26 cellular contexts compared by ENCODE assay signal in the genomic region with DNA sequence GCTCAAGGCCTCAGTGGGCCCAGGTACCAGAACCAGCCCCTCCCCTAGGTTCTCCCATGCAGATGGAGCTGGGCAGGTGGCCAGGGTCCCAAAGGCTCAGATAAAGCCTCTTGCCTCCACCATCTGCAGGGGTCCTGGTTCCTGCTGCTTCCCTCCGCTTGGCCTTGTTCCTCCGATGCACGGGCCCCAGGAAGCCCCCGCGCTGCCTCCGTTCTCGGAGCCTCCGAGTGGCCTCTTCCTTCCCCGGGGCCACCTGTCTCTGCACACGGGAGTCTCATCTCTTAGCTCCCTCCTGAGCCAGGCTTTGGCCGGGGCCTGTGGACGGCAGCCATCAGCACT. TPM values are rescaled to one million over a fixed set of nuclear protein-coding genes. Genes with fewer than 3 reads are reported as not detected.
DNase-seq lines count a peak whose midpoint lies in the region; ATAC-seq, FAIRE-seq and TF ChIP-seq lines count a peak whose summit lies in the region.
"Had no signal": no experiment of that assay in that cellular context is flagged by ENCODE, and none has a peak within 500 bp of the region (broad histone marks: within the 10 kb centered on the region; RNA-seq: fewer than 3 reads in every experiment).

No MANE protein-coding gene starts in this region.

- no peaks in the 10 kb centered on the region for H3K36me3 ChIP-seq in H1 (ENCODE audit: control insufficient read depth in 2 of 4, insufficient read depth in 4 of 4, low read length in 3 of 4)
- H3K36me3 ChIP-seq: gastrocnemius medialis, SJSA1, tibial nerve had no signal

- CTCF ChIA-PET in Calu3 (lab: Charles Lee): interaction anchor here (1.0 to 3.2 kb wide), 22 partner anchors 9 to 580 kb away, joined by 3 to 37 read pairs (median 8); a partner anchor contains a TSS
- CTCF ChIA-PET in H1 (lab: Charles Lee; ENCODE audit: partially characterized antibody): interaction anchor here (0.6 to 4.2 kb wide), 30 partner anchors 8 to 637 kb away, joined by 3 to 22 read pairs (median 5); a partner anchor contains a TSS

- H3K9me3 Mint-ChIP-seq in Calu3 (ENCODE audit: low read depth, unreplicated experiment): no peaks in the 10 kb centered on the region
- H3K9me3 Mint-ChIP-seq in stimulated activated effector memory CD8-positive, alpha-beta T cell treated with anti-CD3 and anti-CD28 coated beads, Interleukin-12 subunit alpha, Interleukin-12 subunit beta, amount 100 ng/mL, for 72 hours: no peaks in the 10 kb centered on the region
- H3K9me3 Mint-ChIP-seq: activated CD4-positive, alpha-beta memory T cell treated with anti-CD3 and anti-CD28 coated beads, Interleukin-2, amount 10 ng/mL, durations not matched to agents 7 days and 5 days; HFFc6; naive thymus-derived CD8-positive, alpha-beta T cell; stimulated activated naive B cell treated with anti-CD40 and anti-IgM and Interleukin-4, amounts not matched to agents 10 μg/mL and 1 μg/mL and 100 μg/mL, for 72 hours; WTC11 had no signal

- H2BK5ac ChIP-seq in H1 (ENCODE audit: low read depth, low read length): no peak overlapping the region

- H3K79me1 ChIP-seq in H1 (ENCODE audit: low read depth, low read length): no peaks in the 10 kb centered on the region

- H3K79me2 ChIP-seq in H1 (ENCODE audit: control insufficient read depth in 1 of 2, insufficient read depth in 2 of 2, low read length in 2 of 2): no peaks in the 10 kb centered on the region

- TF ChIP-seq CTCF in Calu3 (IDR thresholded peaks at IDR 0.05; ENCODE audit: unreplicated experiment) (no peak), H1 (IDR thresholded peaks at IDR 0.05; ENCODE audit: control extremely low read depth in 1 of 3, insufficient read depth in 1 of 3, low read depth in 1 of 3, low read length in 3 of 3) (no peak)

- no peak overlapping the region for H3K27ac ChIP-seq in H1 (ENCODE audit: low read depth, low read length)
- H3K27ac ChIP-seq: gastrocnemius medialis, HL-60, SJSA1 had no signal

- no peak overlapping the region for H2AK5ac ChIP-seq in H1 (ENCODE audit: low read depth, low read length)

- FAIRE-seq in H1 (lab: Jason Lieb, UNC): no peak
- FAIRE-seq: GM18507 had no signal

- peaks cover 58% of the 10 kb centered on the region for H3K4me1 Mint-ChIP-seq in Calu3 (ENCODE audit: low read depth, unreplicated experiment)
- peaks cover 19% of the 10 kb centered on the region for H3K4me1 Mint-ChIP-seq in stimulated activated effector memory CD8-positive, alpha-beta T cell treated with anti-CD3 and anti-CD28 coated beads, Interleukin-12 subunit alpha, Interleukin-12 subunit beta, amount 100 ng/mL, for 72 hours

- H2BK15ac ChIP-seq in H1 (ENCODE audit: low read length): no peak overlapping the region

- no peak for DNase-seq in Calu3
- DNase-seq in NCI-H345 (lab: John Stamatoyannopoulos, UW): peak; percentile 83
- DNase-seq in H1 (ENCODE audit: low read depth in 1 of 2, low spot score in 2 of 2): no peak
- no peak for DNase-seq in stimulated activated effector memory CD8-positive, alpha-beta T cell treated with anti-CD3 and anti-CD28 coated beads, Interleukin-12 subunit alpha, Interleukin-12 subunit beta, amount 100 ng/mL, for 72 hours (ENCODE audit: low spot score in 2 of 2)
- no peak for DNase-seq in NCI-H128 (lab: John Stamatoyannopoulos, UW; ENCODE audit: unreplicated experiment)
- DNase-seq in activated effector memory CD4-positive, alpha-beta T cell treated with Interleukin-2 at 50 U/mL for 16 hours: no peak
- DNase-seq in putamen (ENCODE audit: low spot score): no peak
- DNase-seq: activated CD4-positive, alpha-beta memory T cell treated with anti-CD3 and anti-CD28 coated beads, Interleukin-2, amount 10 ng/mL, durations not matched to agents 7 days and 5 days; activated gamma-delta T cell treated with Interleukin-2 at 50 U/mL for 16 hours; activated T-cell treated with anti-CD3 and anti-CD28 coated beads for 4 hours; central memory CD4-positive, alpha-beta T cell; gastrocnemius medialis; HFFc6; islet precursor cell; mammary epithelial cell; NCI-H1694; NCI-H2227 treated with DMSO at 0.1 percent for 48 hours; stimulated activated naive B cell treated with anti-CD40 and anti-IgM and Interleukin-4, amounts not matched to agents 10 μg/mL and 1 μg/mL and 100 μg/mL, for 72 hours had no signal

- H2BK12ac ChIP-seq in H1 (ENCODE audit: low read depth, low read length): no peak overlapping the region

- TF ChIP-seq POLR2A in H1 (IDR thresholded peaks at IDR 0.05; ENCODE audit: control extremely low read depth in 1 of 2, low read depth in 2 of 2, low read length in 2 of 2): no peak

- peak overlapping the region; percentile 10 for H3K4ac ChIP-seq in H1 (replicated peaks; ENCODE audit: insufficient read length, low read depth, low read length)

- intact Hi-C loops in Calu3 (cut with micrococcal nuclease; ENCODE audit: unreplicated experiment): loop anchor here (2.0 to 5.0 kb wide), 5 partner anchors 38 to 433 kb away; a partner anchor contains a TSS

- H3K4me3 ChIP-seq in H1 (ENCODE audit: extremely low read depth in 1 of 4, insufficient read depth in 2 of 4, low read depth in 3 of 4, low read length in 4 of 4): no peak overlapping the region
- H3K4me3 ChIP-seq: gastrocnemius medialis, SJSA1, tibial nerve had no signal

- no peak for TF ChIP-seq RAD21 in H1 (IDR thresholded peaks at IDR 0.05 in 1 of 2, conservative IDR thresholded peaks at IDR 0.05 in 1 of 2; ENCODE audit: low read depth in 2 of 2, low read length in 2 of 2)

- no peaks in the 10 kb centered on the region for H3K23me2 ChIP-seq in H1 (ENCODE audit: low read depth, low read length)

- H2AFZ ChIP-seq in H1 (ENCODE audit: low read length): no peak overlapping the region

- no peaks in the 10 kb centered on the region for H3K27me3 ChIP-seq in H1 (replicated peaks in 1 of 4; ENCODE audit: control insufficient read depth in 3 of 4, extremely low read depth in 1 of 4, insufficient read depth in 3 of 4, low read length in 3 of 4)

- H2BK120ac ChIP-seq in H1 (replicated peaks; ENCODE audit: low read depth, low read length): no peak overlapping the region

- ATAC-seq in stimulated activated effector memory CD8-positive, alpha-beta T cell treated with anti-CD3 and anti-CD28 coated beads, Interleukin-12 subunit alpha, Interleukin-12 subunit beta, amount 100 ng/mL, for 72 hours: no peak
- ATAC-seq: gastrocnemius medialis; naive thymus-derived CD8-positive, alpha-beta T cell; stimulated activated naive B cell treated with anti-CD40 and anti-IgM and Interleukin-4, amounts not matched to agents 10 μg/mL and 1 μg/mL and 100 μg/mL, for 72 hours; WTC11 had no signal

- BruUV-seq in Calu3 (replicated peaks; lab: Mats Ljungman, UMichigan): no TSS peak

- no peak overlapping the region for H3K9ac ChIP-seq in H1 (replicated peaks in 1 of 4; ENCODE audit: extremely low read depth in 1 of 4, low read depth in 3 of 4, low read length in 3 of 4)

- H4K20me1 ChIP-seq in H1 (replicated peaks in 1 of 2; ENCODE audit: control insufficient read depth in 1 of 2, insufficient read depth in 2 of 2, low read length in 2 of 2): no peaks in the 10 kb centered on the region

- no peak for TF ChIP-seq EP300 in H1 (IDR thresholded peaks at IDR 0.05; ENCODE audit: borderline replicate concordance in 1 of 2, low read depth in 2 of 2, low read length in 2 of 2)

- H3K18ac ChIP-seq in H1 (ENCODE audit: extremely low read depth, low read length): no peak overlapping the region

- H3K27me3 Mint-ChIP-seq in Calu3 (ENCODE audit: unreplicated experiment): peaks cover 10% of the 10 kb centered on the region
- H3K27me3 Mint-ChIP-seq: naive thymus-derived CD8-positive, alpha-beta T cell; stimulated activated naive B cell treated with anti-CD40 and anti-IgM and Interleukin-4, amounts not matched to agents 10 μg/mL and 1 μg/mL and 100 μg/mL, for 72 hours had no signal

- H3K9me3 ChIP-seq in H1 (ENCODE audit: insufficient read depth in 2 of 2, low read depth in 1 of 2, low read length in 1 of 2): no peaks in the 10 kb centered on the region
- H3K9me3 ChIP-seq: gastrocnemius medialis, SJSA1, tibial nerve had no signal

- peak overlapping the region; percentile 84 for H3K27ac Mint-ChIP-seq in Calu3 (ENCODE audit: unreplicated experiment)
- H3K27ac Mint-ChIP-seq in stimulated activated effector memory CD8-positive, alpha-beta T cell treated with anti-CD3 and anti-CD28 coated beads, Interleukin-12 subunit alpha, Interleukin-12 subunit beta, amount 100 ng/mL, for 72 hours: peak overlapping the region; percentile 14
- H3K27ac Mint-ChIP-seq: activated CD4-positive, alpha-beta memory T cell treated with anti-CD3 and anti-CD28 coated beads, Interleukin-2, amount 10 ng/mL, durations not matched to agents 7 days and 5 days; HFFc6; WTC11 had no signal

- H4K8ac ChIP-seq in H1 (ENCODE audit: extremely low read depth, insufficient read depth, low read length): no peak overlapping the region

- POLR2A ChIA-PET in H1 (lab: Charles Lee; ENCODE audit: partially characterized antibody): interaction anchor here (1.1 to 3.7 kb wide), 3 partner anchors 17 to 42 kb away, joined by 3 to 26 read pairs (median 4); a partner anchor contains a TSS

- no peak overlapping the region for H3K56ac ChIP-seq in H1 (replicated peaks; ENCODE audit: insufficient read length, low read depth, low read length)

- 93% methylated on average over 12 of the region's 12 CpGs; no CpG with 5 or more reads in 1 of the 2 experiments for WGBS in H1 (ENCODE audit: extremely low coverage in 1 of 2, insufficient coverage in 1 of 2, insufficient read length in 1 of 2, insufficient replicate concordance in 2 of 2, low coverage in 1 of 2, low lambda C conversion rate in 2 of 2, missing lambda C conversion rate in 1 of 2), 2 experiments

- peak overlapping the region; percentile 89 for H3K4me3 Mint-ChIP-seq in Calu3 (ENCODE audit: low read depth, unreplicated experiment)
- no peak overlapping the region for H3K4me3 Mint-ChIP-seq in stimulated activated effector memory CD8-positive, alpha-beta T cell treated with anti-CD3 and anti-CD28 coated beads, Interleukin-12 subunit alpha, Interleukin-12 subunit beta, amount 100 ng/mL, for 72 hours
- H3K4me3 Mint-ChIP-seq: activated CD4-positive, alpha-beta memory T cell treated with anti-CD3 and anti-CD28 coated beads, Interleukin-2, amount 10 ng/mL, durations not matched to agents 7 days and 5 days; HFFc6; WTC11 had no signal

- H3K14ac ChIP-seq in H1 (ENCODE audit: insufficient read length): no peak overlapping the region

- peaks cover 49% of the 10 kb centered on the region for H3K36me3 Mint-ChIP-seq in Calu3 (ENCODE audit: insufficient read depth, unreplicated experiment)
- H3K36me3 Mint-ChIP-seq in stimulated activated effector memory CD8-positive, alpha-beta T cell treated with anti-CD3 and anti-CD28 coated beads, Interleukin-12 subunit alpha, Interleukin-12 subunit beta, amount 100 ng/mL, for 72 hours: peaks cover 10% of the 10 kb centered on the region
- H3K36me3 Mint-ChIP-seq: naive thymus-derived CD8-positive, alpha-beta T cell; stimulated activated naive B cell treated with anti-CD40 and anti-IgM and Interleukin-4, amounts not matched to agents 10 μg/mL and 1 μg/mL and 100 μg/mL, for 72 hours; WTC11 had no signal

- no peak overlapping the region for H3K4me2 ChIP-seq in H1 (ENCODE audit: insufficient read depth in 1 of 2, low read depth in 2 of 2, low read length in 2 of 2)

- H4K91ac ChIP-seq in H1 (replicated peaks; ENCODE audit: insufficient read length, low read length): no peak overlapping the region

- no peak overlapping the region for H3K23ac ChIP-seq in H1 (ENCODE audit: insufficient read length)

- no peak overlapping the region for H2BK20ac ChIP-seq in H1 (ENCODE audit: low read length)

- no peak overlapping the region for H4K5ac ChIP-seq in H1 (ENCODE audit: insufficient read length, low read depth, low read length)

- peaks cover 0 to 17% (median 3%) of the 10 kb centered on the region in 4 experiments; a peak in 5 of 7 replicates for H3K4me1 ChIP-seq in H1 (replicated peaks in 1 of 4; ENCODE audit: control insufficient read depth in 3 of 4, insufficient read depth in 4 of 4, low read length in 3 of 4)

RNA-seq across cellular contexts. Expression of a gene that starts 1.9 kb away (rescaled TPM):
- 15.9 and 22.5 TPM in 2 replicates for total RNA-seq in Calu3 (2022)
- total RNA-seq in H1 (2021; fragmentation: NEBNext Ultra II Directional; extraction: Animal tissue kit (Norgen Biotek cat#: 25700)): 0.17 and 0.19 TPM in 2 replicates
- 0.12 and 0.30 TPM in 2 replicates for polyA plus RNA-seq in H1 (2011; rRNA removed)
- polyA plus RNA-seq in H1 (2011; cell fraction: cytosol; rRNA removed): 0.27 TPM
- polyA plus RNA-seq in H1 (2011; cell fraction: nucleus; rRNA removed): 0.67 TPM
- 0.32 to 0.41 TPM (median 0.40 TPM) in 4 replicates for polyA plus RNA-seq in H1 (2012, experiment 1 of 2)
- polyA plus RNA-seq in H1 (2012, experiment 2 of 2): 0.25 TPM
- 0.08 TPM for polyA plus RNA-seq in H1 (2013, experiment 1 of 2)
- 0.07 TPM for polyA plus RNA-seq in H1 (2013, experiment 2 of 2)
- polyA minus RNA-seq in H1 (2011; rRNA and poly(A)+ RNA removed): 0.12 TPM in 1 of 2 replicates, not detected in the other
- polyA minus RNA-seq in H1 (2011; cell fraction: cytosol; rRNA and poly(A)+ RNA removed): 0.37 TPM
- 0.20 TPM for polyA minus RNA-seq in H1 (2011; cell fraction: nucleus; rRNA and poly(A)+ RNA removed)
- total RNA-seq: SJSA1 had no signal

RNA-seq across cellular contexts. Expression of a gene that starts 8.5 kb away (rescaled TPM):
- total RNA-seq in Calu3 (2022): not detected in 2 replicates
- total RNA-seq in H1 (2021; fragmentation: NEBNext Ultra II Directional; extraction: Animal tissue kit (Norgen Biotek cat#: 25700)): 0.29 and 0.76 TPM in 2 replicates
- polyA plus RNA-seq in H1 (2011; rRNA removed): 0.39 and 0.66 TPM in 2 replicates
- polyA plus RNA-seq in H1 (2011; cell fraction: cytosol; rRNA removed): 0.36 TPM
- polyA plus RNA-seq in H1 (2011; cell fraction: nucleus; rRNA removed): 2.9 TPM
- polyA plus RNA-seq in H1 (2012, experiment 1 of 2): 0.23 to 0.46 TPM (median 0.39 TPM) in 4 replicates
- 0.10 TPM for polyA plus RNA-seq in H1 (2012, experiment 2 of 2)
- polyA plus RNA-seq in H1 (2013, experiment 1 of 2): 0.28 TPM
- polyA plus RNA-seq in H1 (2013, experiment 2 of 2): 0.15 TPM
- 0.10 TPM in 1 of 2 replicates, not detected in the other for polyA minus RNA-seq in H1 (2011; rRNA and poly(A)+ RNA removed)
- not detected for polyA minus RNA-seq in H1 (2011; cell fraction: cytosol; rRNA and poly(A)+ RNA removed)
- 0.50 TPM for polyA minus RNA-seq in H1 (2011; cell fraction: nucleus; rRNA and poly(A)+ RNA removed)
- total RNA-seq: activated CD4-positive, alpha-beta memory T cell treated with anti-CD3 and anti-CD28 coated beads, Interleukin-2, amount 10 ng/mL, durations not matched to agents 7 days and 5 days; gastrocnemius medialis; HFFc6; naive thymus-derived CD8-positive, alpha-beta T cell; osteocyte; SJSA1; T-helper 2 cell treated with Interferon-gamma antibody and Interleukin-4, amounts not matched to agents 100 ng/mL and 5 ng/mL, for 36 hours; tibial nerve had no signal
- polyA plus RNA-seq: naive thymus-derived CD8-positive, alpha-beta T cell had no signal

RNA-seq across cellular contexts. Expression of a gene that starts 14.9 kb away (rescaled TPM):
- 0.24 TPM in 1 of 2 replicates, not detected in the other for total RNA-seq in Calu3 (2022)
- total RNA-seq in H1 (2021; fragmentation: NEBNext Ultra II Directional; extraction: Animal tissue kit (Norgen Biotek cat#: 25700)): 2.5 and 2.6 TPM in 2 replicates
- polyA plus RNA-seq in H1 (2011; rRNA removed): 8.8 and 13.5 TPM in 2 replicates
- 9.1 TPM for polyA plus RNA-seq in H1 (2011; cell fraction: cytosol; rRNA removed)
- 17.7 TPM for polyA plus RNA-seq in H1 (2011; cell fraction: nucleus; rRNA removed)
- 2.1 to 3.9 TPM (median 3.5 TPM) in 4 replicates for polyA plus RNA-seq in H1 (2012, experiment 1 of 2)
- 3.5 TPM for polyA plus RNA-seq in H1 (2012, experiment 2 of 2)
- polyA plus RNA-seq in H1 (2013, experiment 1 of 2): 3.0 TPM
- polyA plus RNA-seq in H1 (2013, experiment 2 of 2): 2.8 TPM
- 2.3 and 2.5 TPM in 2 replicates for polyA minus RNA-seq in H1 (2011; rRNA and poly(A)+ RNA removed)
- polyA minus RNA-seq in H1 (2011; cell fraction: cytosol; rRNA and poly(A)+ RNA removed): 4.5 TPM
- polyA minus RNA-seq in H1 (2011; cell fraction: nucleus; rRNA and poly(A)+ RNA removed): 7.0 TPM
- total RNA-seq: HFFc6 had no signal

RNA-seq across cellular contexts. Expression of a gene that starts 18.5 kb away (rescaled TPM):
- total RNA-seq in Calu3 (2022): 517 and 545 TPM in 2 replicates
- 125 and 138 TPM in 2 replicates for total RNA-seq in H1 (2021; fragmentation: NEBNext Ultra II Directional; extraction: Animal tissue kit (Norgen Biotek cat#: 25700))
- 30.5 and 49.9 TPM in 2 replicates for polyA plus RNA-seq in H1 (2011; rRNA removed)
- polyA plus RNA-seq in H1 (2011; cell fraction: cytosol; rRNA removed): 13.6 TPM
- polyA plus RNA-seq in H1 (2011; cell fraction: nucleus; rRNA removed): 40.2 TPM
- polyA plus RNA-seq in H1 (2012, experiment 1 of 2): 38.8 to 127 TPM (median 112 TPM) in 4 replicates
- polyA plus RNA-seq in H1 (2012, experiment 2 of 2): 66.7 TPM
- 147 TPM for polyA plus RNA-seq in H1 (2013, experiment 1 of 2)
- 151 TPM for polyA plus RNA-seq in H1 (2013, experiment 2 of 2)
- polyA minus RNA-seq in H1 (2011; rRNA and poly(A)+ RNA removed): 2.8 and 4.9 TPM in 2 replicates
- polyA minus RNA-seq in H1 (2011; cell fraction: cytosol; rRNA and poly(A)+ RNA removed): 109 TPM
- polyA minus RNA-seq in H1 (2011; cell fraction: nucleus; rRNA and poly(A)+ RNA removed): 58.7 TPM

RNA-seq across cellular contexts. Expression of a gene that starts 35.0 kb away (rescaled TPM):
- 135 and 281 TPM in 2 replicates for total RNA-seq in Calu3 (2022)
- total RNA-seq in H1 (2021; fragmentation: NEBNext Ultra II Directional; extraction: Animal tissue kit (Norgen Biotek cat#: 25700)): 17.5 and 18.2 TPM in 2 replicates
- polyA plus RNA-seq in H1 (2011; rRNA removed): 7.9 and 14.0 TPM in 2 replicates
- 10.0 TPM for polyA plus RNA-seq in H1 (2011; cell fraction: cytosol; rRNA removed)
- 48.4 TPM for polyA plus RNA-seq in H1 (2011; cell fraction: nucleus; rRNA removed)
- polyA plus RNA-seq in H1 (2012, experiment 1 of 2): 7.8 to 17.1 TPM (median 14.4 TPM) in 4 replicates
- polyA plus RNA-seq in H1 (2012, experiment 2 of 2): 9.1 TPM
- polyA plus RNA-seq in H1 (2013, experiment 1 of 2): 9.5 TPM
- polyA plus RNA-seq in H1 (2013, experiment 2 of 2): 8.5 TPM
- polyA minus RNA-seq in H1 (2011; rRNA and poly(A)+ RNA removed): 16.0 and 19.4 TPM in 2 replicates
- polyA minus RNA-seq in H1 (2011; cell fraction: cytosol; rRNA and poly(A)+ RNA removed): 21.0 TPM
- 35.2 TPM for polyA minus RNA-seq in H1 (2011; cell fraction: nucleus; rRNA and poly(A)+ RNA removed)

Comparison
In these comparisons a context has a peak if more than half of its experiments do, and no peak if none do; other contexts are left out.
1. RNA of a gene that starts 1.9 kb away (total RNA-seq): 15.9 to 22.5 TPM in Calu3; 0.17 to 0.19 TPM in H1; every median in the first group is over 10 times any median in the second.